Comparison of ENCODE assay signal across 20 cellular contexts in genomic region chr9:36438536-36438935, GRCh38. TPM values are rescaled to one million over a fixed set of nuclear protein-coding genes. Genes with fewer than 3 reads are reported as not detected.
A peak's percentile ranks its signal among the peaks of the same experiment; 100 is the strongest.
DNase-seq lines count a peak whose midpoint lies in the region; TF ChIP-seq lines count a peak whose summit lies in the region.
"Had no signal": no experiment of that assay in that cellular context is flagged by ENCODE, and none has a peak within 500 bp of the region (broad histone marks: within the 10 kb centered on the region; RNA-seq: fewer than 3 reads in every experiment).

No MANE protein-coding gene starts in this region.

- H3K27ac Mint-ChIP-seq in CD4-positive, alpha-beta memory T cell = peak overlapping the region in 4 of 7 donors; percentile 36 to 92 (median 60)
- H3K27ac Mint-ChIP-seq in endodermal cell (peak overlapping the region; percentile 87), type B pancreatic cell (peak overlapping the region; percentile 59)

- H3K4me3 ChIP-seq in CD4-positive, alpha-beta memory T cell (ENCODE audit: low read length in 2 of 2) = no peak overlapping the region
- no peak overlapping the region for H3K4me3 ChIP-seq in HUES48 (ENCODE audit: low read depth, low read length)
- no peak overlapping the region for H3K4me3 ChIP-seq in endodermal cell (ENCODE audit: low read length)
- no peak overlapping the region for H3K4me3 ChIP-seq in suprapubic skin
- H3K4me3 ChIP-seq in sigmoid colon = no peak overlapping the region
- H3K4me3 ChIP-seq: BLaER1 had no signal

- no peaks in the 10 kb centered on the region for H3K27me3 Mint-ChIP-seq in CD4-positive, alpha-beta memory T cell
- no peaks in the 10 kb centered on the region for H3K27me3 Mint-ChIP-seq in endodermal cell (ENCODE audit: insufficient read depth)
- no peaks in the 10 kb centered on the region for H3K27me3 Mint-ChIP-seq in type B pancreatic cell
- H3K27me3 Mint-ChIP-seq: CD8-positive, alpha-beta memory T cell had no signal

- DNase-seq in CD4-positive, alpha-beta memory T cell = no peak
- DNase-seq in endodermal cell (no peak), type B pancreatic cell (ENCODE audit: extremely low spot score, unreplicated experiment) (no peak), suprapubic skin (ENCODE audit: low spot score in 2 of 2) (no peak), kidney glomerular epithelial cell (lab: John Stamatoyannopoulos, UW) (no peak), sigmoid colon (no peak)
- DNase-seq: Calu3; CD8-positive, alpha-beta memory T cell; GF-D8; GOT3; KBM-7; NCI-H1105 treated with DMSO at 0.1 percent for 48 hours; NCI-H146; NCI-H1930; NCI-H2227 treated with DMSO at 0.1 percent for 48 hours; NCI-H526 treated with DMSO at 0.1 percent for 48 hours; SHP77 had no signal

- TF ChIP-seq CTCF in endodermal cell (conservative IDR thresholded peaks at IDR 0.05) = no peak
- TF ChIP-seq CTCF in type B pancreatic cell (conservative IDR thresholded peaks at IDR 0.05) = no peak
- no peak for TF ChIP-seq CTCF in suprapubic skin (IDR thresholded peaks at IDR 0.05)
- no peak for TF ChIP-seq CTCF in sigmoid colon (IDR thresholded peaks at IDR 0.05)

- POLR2A ChIA-PET in CD4-positive, alpha-beta memory T cell (lab: Charles Lee; ENCODE audit: partially characterized antibody) = interaction anchor here (0.6 to 1.1 kb wide), 2 partner anchors 11 to 81 kb away, joined by 4 to 5 read pairs; no protein-coding TSS in a partner anchor

- H3K36me3 ChIP-seq in CD4-positive, alpha-beta memory T cell (ENCODE audit: insufficient read depth, low read length) = no peaks in the 10 kb centered on the region
- H3K36me3 ChIP-seq in HUES48 (ENCODE audit: control insufficient read depth, insufficient read depth, low read length) (0 out of 2 replicates have a peak, but pooled peaks cover 4% of the 10 kb centered on the region), endodermal cell (ENCODE audit: control insufficient read depth, insufficient read depth, low read length) (peaks cover 4% of the 10 kb centered on the region), suprapubic skin (no peaks in the 10 kb centered on the region), sigmoid colon (no peaks in the 10 kb centered on the region)

- H3K9ac ChIP-seq in HUES48 (ENCODE audit: low read depth, low read length) = no peak overlapping the region
- no peak overlapping the region for H3K9ac ChIP-seq in endodermal cell (ENCODE audit: extremely low read depth, low read length, poor library complexity, severe bottlenecking)
- H3K9ac ChIP-seq: BLaER1 had no signal

- no peak overlapping the region for H3K27ac ChIP-seq in CD4-positive, alpha-beta memory T cell (ENCODE audit: low read depth, low read length)
- peak overlapping the region; percentile 66 for H3K27ac ChIP-seq in HUES48 (ENCODE audit: low read depth, low read length)
- peak overlapping the region; percentile 33 for H3K27ac ChIP-seq in endodermal cell (ENCODE audit: low read depth, low read length)
- no peak overlapping the region for H3K27ac ChIP-seq in suprapubic skin
- H3K27ac ChIP-seq in sigmoid colon = no peak overlapping the region
- H3K27ac ChIP-seq: BLaER1, RWPE1 had no signal

- TF ChIP-seq EP300 in suprapubic skin (IDR thresholded peaks at IDR 0.05) (no peak), sigmoid colon (IDR thresholded peaks at IDR 0.05) (no peak)

- intact Hi-C loops in CD4-positive, alpha-beta memory T cell (cut with micrococcal nuclease) = no loop called here
- intact Hi-C loops in sigmoid colon (cut with DNase I) = no loop called here

- H3K9me3 ChIP-seq in CD4-positive, alpha-beta memory T cell (ENCODE audit: control insufficient read depth in 1 of 2, low read length in 2 of 2) = no peaks in the 10 kb centered on the region
- H3K9me3 ChIP-seq in HUES48 (ENCODE audit: control insufficient read depth, insufficient read depth, low read length) (no peaks in the 10 kb centered on the region), endodermal cell (ENCODE audit: control insufficient read depth, low read length) (no peaks in the 10 kb centered on the region), suprapubic skin (no peaks in the 10 kb centered on the region), sigmoid colon (no peaks in the 10 kb centered on the region)

- H3K4me3 Mint-ChIP-seq in CD4-positive, alpha-beta memory T cell = peak overlapping the region in 1 of 8 donors; percentile 45
- H3K4me3 Mint-ChIP-seq in endodermal cell (no peak overlapping the region), type B pancreatic cell (no peak overlapping the region)

- WGBS in endodermal cell (ENCODE audit: insufficient coverage in 1 of 2, insufficient read length in 1 of 2), 2 experiments = 26% methylated on average over 2 of the region's 2 CpGs; no CpG with 5 or more reads in 1 of the 2 experiments
- WGBS in suprapubic skin = 84% methylated on average over 2 of the region's 2 CpGs
- 85 to 91% methylated on average over 2 of the region's 2 CpGs for WGBS in sigmoid colon, 2 donors

- peaks cover 0 to 2% (median 0%) of the 10 kb centered on the region in 8 donors for H3K9me3 Mint-ChIP-seq in CD4-positive, alpha-beta memory T cell
- H3K9me3 Mint-ChIP-seq in endodermal cell = no peaks in the 10 kb centered on the region
- no peaks in the 10 kb centered on the region for H3K9me3 Mint-ChIP-seq in type B pancreatic cell
- H3K9me3 Mint-ChIP-seq: CD8-positive, alpha-beta memory T cell had no signal

- peaks cover 29 to 60% (median 43%) of the 10 kb centered on the region in 4 donors for H3K4me1 Mint-ChIP-seq in CD4-positive, alpha-beta memory T cell
- H3K4me1 Mint-ChIP-seq in endodermal cell (peaks cover 37% of the 10 kb centered on the region), type B pancreatic cell (ENCODE audit: unreplicated experiment) (peaks cover 17% of the 10 kb centered on the region)

- CTCF ChIA-PET in CD4-positive, alpha-beta memory T cell (lab: Charles Lee; ENCODE audit: partially characterized antibody) = interaction anchor here (1.2 to 7.3 kb wide), 7 partner anchors 9 to 118 kb away, joined by 4 to 77 read pairs (median 7); no protein-coding TSS in a partner anchor

- H3K27me3 ChIP-seq in CD4-positive, alpha-beta memory T cell (ENCODE audit: insufficient read depth, low read length) = no peaks in the 10 kb centered on the region
- H3K27me3 ChIP-seq in HUES48 (ENCODE audit: control insufficient read depth, insufficient read depth, low read length) (no peaks in the 10 kb centered on the region), endodermal cell (ENCODE audit: control insufficient read depth, insufficient read depth, low read length, poor library complexity, severe bottlenecking) (no peaks in the 10 kb centered on the region), suprapubic skin (no peaks in the 10 kb centered on the region), sigmoid colon (no peaks in the 10 kb centered on the region)
- H3K27me3 ChIP-seq: BLaER1 had no signal

- TF ChIP-seq POLR2A in suprapubic skin (IDR thresholded peaks at IDR 0.05) (no peak), sigmoid colon (IDR thresholded peaks at IDR 0.05) (no peak)

- H3K36me3 Mint-ChIP-seq in CD4-positive, alpha-beta memory T cell = peaks cover 0 to 6% of the 10 kb centered on the region in 2 donors
- peaks cover 7% of the 10 kb centered on the region for H3K36me3 Mint-ChIP-seq in endodermal cell (ENCODE audit: low read depth)
- peaks cover 5% of the 10 kb centered on the region for H3K36me3 Mint-ChIP-seq in type B pancreatic cell

- peaks cover 22% of the 10 kb centered on the region for H3K4me1 ChIP-seq in CD4-positive, alpha-beta memory T cell (ENCODE audit: insufficient read depth, low read length)
- H3K4me1 ChIP-seq in HUES48 (ENCODE audit: control insufficient read depth, insufficient read depth, low read length) (peaks cover 47% of the 10 kb centered on the region), endodermal cell (ENCODE audit: control insufficient read depth, insufficient read depth, low read length) (peaks cover 16% of the 10 kb centered on the region), suprapubic skin (peaks cover 2% of the 10 kb centered on the region), sigmoid colon (peaks cover 0 to 8% (median 2%) of the 10 kb centered on the region in 4 donors)
- H3K4me1 ChIP-seq: BLaER1 had no signal

RNA-seq across cellular contexts. Expression of gene RNF38, which starts 38.5 kb away (rescaled TPM):
- total RNA-seq in CD4-positive, alpha-beta memory T cell = 10 to 100 TPM; 78.0 to 78.3 TPM
- 10 to 100 TPM; 16.5 to 32.7 TPM for polyA plus RNA-seq in CD4-positive, alpha-beta memory T cell
- 10 to 100 TPM; 47.5 to 49.7 TPM for total RNA-seq in endodermal cell
- 51.3 TPM for polyA plus RNA-seq in endodermal cell (2013, experiment 1 of 2)
- polyA plus RNA-seq in endodermal cell (2013, experiment 2 of 2) = 43.0 TPM
- 34.7 and 39.9 TPM in 2 replicates for total RNA-seq in type B pancreatic cell (ENCODE audit: low replicate concordance)
- total RNA-seq in suprapubic skin = 10 to 100 TPM; 20.6 to 43.9 (median 28.1) TPM
- total RNA-seq in sigmoid colon = 10 to 100 TPM; 38.5 to 56.3 (median 45.7) TPM
- 10 to 100 TPM in 2 of 3 donors, 1 to 10 TPM in 1; 9.2 to 12.7 (median 12.6) TPM for polyA plus RNA-seq in sigmoid colon

Comparison
In these comparisons a context has a peak if more than half of its experiments do, and no peak if none do; other contexts are left out.
1. H3K27ac ChIP-seq: peak in HUES48 (single experiment) and endodermal cell (single experiment); none in CD4-positive, alpha-beta memory T cell (single experiment), suprapubic skin (single experiment) and sigmoid colon (0 of 4).
2. Peak in every context shown above with its lines, with median percentiles within 50 percentile points of each other: H3K27ac Mint-ChIP-seq.